13 cellular contexts compared by ENCODE assay signal in the genomic region with DNA sequence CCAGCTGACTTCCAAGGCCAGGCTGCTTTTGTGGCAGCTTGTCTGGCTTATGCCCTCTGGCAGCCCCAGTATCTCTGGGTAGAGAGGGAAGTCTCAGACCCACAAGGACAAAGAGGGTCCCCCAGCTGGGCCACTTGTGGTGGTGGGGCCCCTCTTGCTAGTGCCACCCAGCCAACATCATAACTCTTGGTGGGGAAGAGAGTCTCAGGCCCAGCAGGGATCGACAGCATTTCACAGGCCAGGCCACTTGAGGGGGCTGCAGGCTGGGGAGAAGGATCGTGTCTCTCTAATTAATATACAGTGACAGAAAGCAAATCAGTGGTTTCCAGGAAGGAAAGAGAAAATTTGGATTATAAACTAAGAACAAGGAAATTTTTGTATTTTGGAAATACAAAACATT.
A peak's percentile ranks its signal among the peaks of the same experiment; 100 is the strongest.
DNase-seq lines count a peak whose midpoint lies in the region; ATAC-seq, FAIRE-seq and TF ChIP-seq lines count a peak whose summit lies in the region.
"Had no signal": no experiment of that assay in that cellular context is flagged by ENCODE, and none has a peak within 500 bp of the region (broad histone marks: within the 10 kb centered on the region; RNA-seq: fewer than 3 reads in every experiment).

No MANE protein-coding gene starts in this region.

- ATAC-seq in K562 (peak; percentile 82), HG03025 (IDR thresholded peaks at IDR 0.05; ENCODE audit: low FRiP score, unreplicated experiment) (no peak), HG02852 (IDR thresholded peaks at IDR 0.05; ENCODE audit: unreplicated experiment) (no peak)
- no peak for ATAC-seq in stimulated activated naive CD8-positive, alpha-beta T cell treated with anti-CD3 and anti-CD28 coated beads, Interleukin-15, amount 100 ng/mL, for 72 hours

- no peaks in the 10 kb centered on the region for H3K27me3 Mint-ChIP-seq in stimulated activated naive CD8-positive, alpha-beta T cell treated with anti-CD3 and anti-CD28 coated beads, Interleukin-15, amount 100 ng/mL, for 72 hours
- H3K27me3 Mint-ChIP-seq: activated naive CD8-positive, alpha-beta T cell; CD8-positive, alpha-beta memory T cell; stimulated activated naive CD8-positive, alpha-beta T cell treated with anti-CD3 and anti-CD28 coated beads, Interleukin-15, Interleukin-2, amounts not matched to agents 100 ng/mL and 50 ng/mL, for 24 hours had no signal

- H3K9me3 ChIP-seq in K562 (replicated peaks; ENCODE audit: control insufficient read depth, insufficient read depth, low read depth, low read length): no peaks in the 10 kb centered on the region

- BruUV-seq in K562 (replicated peaks; lab: Mats Ljungman, UMichigan): no TSS peak

- WGBS in K562 (ENCODE audit: insufficient coverage, low coverage, missing lambda C conversion rate): 78% methylated on average over 2 of the region's 2 CpGs
- no CpG with 5 or more reads among the region's 2 CpGs for WGBS in mesendoderm (ENCODE audit: extremely low coverage, insufficient coverage, low lambda C conversion rate)

- H3K79me1 ChIP-seq in mesendoderm (ENCODE audit: low read length): no peaks in the 10 kb centered on the region

- H4K20me1 ChIP-seq in K562 (replicated peaks; ENCODE audit: control insufficient read depth, insufficient read depth, low read length): no peaks in the 10 kb centered on the region

- H2AK5ac ChIP-seq in mesendoderm (ENCODE audit: low read length): no peak overlapping the region

- H2BK5ac ChIP-seq in mesendoderm (ENCODE audit: low read length): no peak overlapping the region

- no peak for TF ChIP-seq EP300 in K562 (IDR thresholded peaks at IDR 0.05; ENCODE audit: low read length)

- peak in 1 of 2 experiments; percentile 43; a peak in 2 of 4 replicates for TF ChIP-seq RAD21 in K562 (CRISPR knock-in tag; conservative IDR thresholded peaks at IDR 0.05 in 1 of 2, IDR thresholded peaks at IDR 0.05 in 1 of 2)

- no peak overlapping the region for H3K4ac ChIP-seq in mesendoderm (ENCODE audit: low read depth, low read length)

- no peak overlapping the region for H2BK120ac ChIP-seq in mesendoderm (ENCODE audit: low read depth, low read length)

- H2AFZ ChIP-seq in K562 (ENCODE audit: low read depth, low read length): no peak overlapping the region

- H3K23ac ChIP-seq in mesendoderm (ENCODE audit: low read length): no peak overlapping the region

- H3K9me3 Mint-ChIP-seq in stimulated activated naive CD8-positive, alpha-beta T cell treated with anti-CD3 and anti-CD28 coated beads, Interleukin-15, amount 100 ng/mL, for 72 hours: peaks cover 5 to 7% of the 10 kb centered on the region in 2 donors
- H3K9me3 Mint-ChIP-seq: stimulated activated naive CD8-positive, alpha-beta T cell treated with anti-CD3 and anti-CD28 coated beads, Interleukin-15, Interleukin-2, amounts not matched to agents 100 ng/mL and 50 ng/mL, for 24 hours had no signal

- H3K27me3 ChIP-seq in K562 (ENCODE audit: control insufficient read depth in 2 of 2, insufficient read depth in 2 of 2, low read length in 2 of 2): no peaks in the 10 kb centered on the region
- no peaks in the 10 kb centered on the region for H3K27me3 ChIP-seq in mesendoderm (ENCODE audit: insufficient read depth, low read length, poor library complexity)

- in situ Hi-C loops in KBM-7 (cut with MboI; ENCODE audit: low pct_unique_long_range_greater_than_20kb, low sequenced_read_pairs) (no loop called here), K562 (cut with MboI) (loop anchor here (10.0 kb wide), 1 partner anchor 97 kb away; no protein-coding TSS in a partner anchor)

- H3K4me3 ChIP-seq in K562 (no peak overlapping the region), mesendoderm (ENCODE audit: low read length) (no peak overlapping the region)
- H3K4me3 ChIP-seq: coronary artery had no signal

- no peak overlapping the region for H4K8ac ChIP-seq in mesendoderm (ENCODE audit: low read depth, low read length)

- TF ChIP-seq CTCF in D721Med (IDR thresholded peaks at IDR 0.05; ENCODE audit: insufficient read depth, missing control alignments) (peak; percentile 56), K562 (IDR thresholded peaks at IDR 0.05 in 2 of 3, conservative IDR thresholded peaks at IDR 0.05 in 1 of 3; ENCODE audit: insufficient read depth in 2 of 3, low read depth in 1 of 3, low read length in 3 of 3) (peak; percentile 37 to 55 (median 47); a peak in 5 of 6 replicates)

- H3K56ac ChIP-seq in mesendoderm (ENCODE audit: low read length): no peak overlapping the region

- peak; percentile 23 for DNase-seq in D721Med (ENCODE audit: insufficient read length, low spot score)
- peak; percentile 29 for DNase-seq in KBM-7
- peak; percentile 16 to 39 (median 28) for DNase-seq in K562 (ENCODE audit: extremely low read depth in 1 of 4, low spot score in 3 of 4)
- peak; percentile 41 for DNase-seq in mesendoderm
- DNase-seq in stimulated activated CD4-positive, alpha-beta T cell treated with anti-CD3 and anti-CD28 coated beads, Interleukin-4, amount 100 ng/mL, for 24 hours: no peak
- DNase-seq in stimulated activated naive CD8-positive, alpha-beta T cell treated with anti-CD3 and anti-CD28 coated beads, Interleukin-15, amount 100 ng/mL, for 72 hours: no peak
- DNase-seq: CD8-positive, alpha-beta memory T cell; NCI-H1436 had no signal

- H4K5ac ChIP-seq in mesendoderm (ENCODE audit: low read length): no peak overlapping the region

- TF ChIP-seq POLR2A in K562 (conservative IDR thresholded peaks at IDR 0.05): no peak

- H3K4me1 Mint-ChIP-seq in stimulated activated naive CD8-positive, alpha-beta T cell treated with anti-CD3 and anti-CD28 coated beads, Interleukin-15, amount 100 ng/mL, for 72 hours: no peaks in the 10 kb centered on the region
- H3K4me1 Mint-ChIP-seq: CD8-positive, alpha-beta memory T cell had no signal

- no peaks in the 10 kb centered on the region for H3K36me3 ChIP-seq in K562 (ENCODE audit: control insufficient read depth, insufficient read depth, low read length)
- no peaks in the 10 kb centered on the region for H3K36me3 ChIP-seq in mesendoderm (ENCODE audit: control insufficient read depth, insufficient read depth, low read length)

- POLR2A ChIA-PET in K562 (lab: Yijun Ruan, JAX): no interaction called here

- H3K27ac Mint-ChIP-seq in stimulated activated naive CD8-positive, alpha-beta T cell treated with anti-CD3 and anti-CD28 coated beads, Interleukin-15, amount 100 ng/mL, for 72 hours: no peak overlapping the region
- H3K27ac Mint-ChIP-seq: activated naive CD8-positive, alpha-beta T cell; stimulated activated naive CD8-positive, alpha-beta T cell treated with anti-CD3 and anti-CD28 coated beads, Interleukin-15, Interleukin-2, amounts not matched to agents 100 ng/mL and 50 ng/mL, for 24 hours had no signal

- H3K4me2 ChIP-seq in K562 (ENCODE audit: insufficient read depth, low read length) (no peak overlapping the region), mesendoderm (ENCODE audit: low read length) (no peak overlapping the region)

- H3K18ac ChIP-seq in mesendoderm (ENCODE audit: low read length): no peak overlapping the region

- H3K4me3 Mint-ChIP-seq in stimulated activated naive CD8-positive, alpha-beta T cell treated with anti-CD3 and anti-CD28 coated beads, Interleukin-15, amount 100 ng/mL, for 72 hours: no peak overlapping the region
- H3K4me3 Mint-ChIP-seq: activated naive CD8-positive, alpha-beta T cell; CD8-positive, alpha-beta memory T cell; stimulated activated naive CD8-positive, alpha-beta T cell treated with anti-CD3 and anti-CD28 coated beads, Interleukin-15, Interleukin-2, amounts not matched to agents 100 ng/mL and 50 ng/mL, for 24 hours had no signal

- FAIRE-seq in D721Med (lab: Jason Lieb, UNC) (no peak), K562 (lab: Jason Lieb, UNC) (no peak)

- H3K27ac ChIP-seq in K562 (ENCODE audit: extremely low read depth, low read depth, low read length) (no peak overlapping the region), mesendoderm (ENCODE audit: low read depth, low read length) (no peak overlapping the region)
- H3K27ac ChIP-seq: coronary artery had no signal

- H3K4me1 ChIP-seq in K562 (replicated peaks in 1 of 2; ENCODE audit: control insufficient read depth in 2 of 2, insufficient read depth in 2 of 2, low read length in 2 of 2): no peaks in the 10 kb centered on the region
- no peaks in the 10 kb centered on the region for H3K4me1 ChIP-seq in mesendoderm (ENCODE audit: control insufficient read depth, low read depth, low read length)

- no peaks in the 10 kb centered on the region for H3K9me1 ChIP-seq in K562 (ENCODE audit: control insufficient read depth, insufficient read depth, low read length)

- CTCF ChIA-PET in K562 (lab: Yijun Ruan, JAX; ENCODE audit: low intra/inter-chr PET ratio): no interaction called here

- H3K79me2 ChIP-seq in K562 (ENCODE audit: control insufficient read depth, insufficient read depth, low read length): no peaks in the 10 kb centered on the region
- H3K79me2 ChIP-seq in mesendoderm (ENCODE audit: control insufficient read depth, insufficient read depth, low read length): no peaks in the 10 kb centered on the region

- intact Hi-C loops in K562 (cut with micrococcal nuclease): no loop called here

- no peak overlapping the region for H2BK15ac ChIP-seq in mesendoderm (replicated peaks; ENCODE audit: low read depth)

- H3K9ac ChIP-seq in K562 (ENCODE audit: insufficient read depth in 1 of 2, low read depth in 2 of 2, low read length in 2 of 2) (no peak overlapping the region), mesendoderm (ENCODE audit: low read length) (no peak overlapping the region)

TF ChIP-seq in K562, 482 proteins besides CTCF, POLR2A, EP300 and RAD21:
- no peak for TF ChIP-seq BRCA1 (IDR thresholded peaks at IDR 0.05)
- TF ChIP-seq BRCA1 (CRISPR knock-in tag; IDR thresholded peaks at IDR 0.05): no peak
- TF ChIP-seq MEIS2 (IDR thresholded peaks at IDR 0.05; ENCODE audit: partially characterized antibody): peak; percentile 15

Comparison
In these comparisons a context has a peak if more than half of its experiments do, and no peak if none do; other contexts are left out.
1. DNase-seq: peak in D721Med (single experiment), KBM-7 (single experiment), K562 (4 of 4) and mesendoderm (single experiment); none in stimulated activated CD4-positive, alpha-beta T cell treated with anti-CD3 and anti-CD28 coated beads, Interleukin-4, amount 100 ng/mL, for 24 hours (single experiment) and stimulated activated naive CD8-positive, alpha-beta T cell treated with anti-CD3 and anti-CD28 coated beads, Interleukin-15, amount 100 ng/mL, for 72 hours (0 of 2).